ENCODE assay signal across 18 cellular contexts in genomic region chr17:32671891-32672290, GRCh38.
DNase-seq lines count a peak whose midpoint lies in the region; ATAC-seq and TF ChIP-seq lines count a peak whose summit lies in the region.
"Had no signal": no experiment of that assay in that cellular context is flagged by ENCODE, and none has a peak within 500 bp of the region (broad histone marks: within the 10 kb centered on the region; RNA-seq: fewer than 3 reads in every experiment).

No MANE protein-coding gene starts in this region.

- intact Hi-C loops in colonic mucosa (cut with DNase I) (no loop called here), transverse colon (cut with DNase I; ENCODE audit: low total_unique reads) (no loop called here)

- no peak for TF ChIP-seq POLR2A in transverse colon (IDR thresholded peaks at IDR 0.05)

- H3K36me3 ChIP-seq in colonic mucosa: no peaks in the 10 kb centered on the region
- H3K36me3 ChIP-seq in transverse colon: peaks cover 0 to 1% (median 0%) of the 10 kb centered on the region in 4 donors
- H3K36me3 ChIP-seq: gastroesophageal sphincter, neutrophil, WERI-Rb-1 had no signal

- no peaks in the 10 kb centered on the region for H3K4me1 ChIP-seq in colonic mucosa
- peaks cover 0 to 5% (median 0%) of the 10 kb centered on the region in 4 donors for H3K4me1 ChIP-seq in transverse colon
- H3K4me1 ChIP-seq in foreskin keratinocyte: no peaks in the 10 kb centered on the region
- H3K4me1 ChIP-seq: gastroesophageal sphincter had no signal

- DNase-seq in NCI-H1105 treated with DMSO at 0.1 percent for 48 hours (lab: John Stamatoyannopoulos, UW): peak; percentile 10
- no peak for DNase-seq in NCI-H1105 (lab: John Stamatoyannopoulos, UW)
- DNase-seq in colonic mucosa: peak; percentile 39
- peak; percentile 59 for DNase-seq in left lobe of liver (ENCODE audit: low spot score)
- peak; percentile 22 for DNase-seq in transverse colon
- no peak for DNase-seq in foreskin keratinocyte
- DNase-seq in activated CD4-positive, CD25-positive, alpha-beta regulatory T cell (lab: John Stamatoyannopoulos, UW): no peak
- DNase-seq: 8988T; CD4-positive, CD25-positive, alpha-beta regulatory T cell; effector memory CD4-positive, alpha-beta T cell; GOT3; NCI-H226; stimulated activated naive CD4-positive, alpha-beta T cell; WERI-Rb-1 had no signal

- ATAC-seq in left lobe of liver: peak; percentile 67
- ATAC-seq in HG02970 (IDR thresholded peaks at IDR 0.05; ENCODE audit: low FRiP score, unreplicated experiment): no peak
- ATAC-seq in foreskin keratinocyte: no peak
- ATAC-seq: gastroesophageal sphincter had no signal

- H3K27ac ChIP-seq in colonic mucosa (no peak overlapping the region), transverse colon (no peak overlapping the region), foreskin keratinocyte (no peak overlapping the region)
- H3K27ac ChIP-seq: gastroesophageal sphincter, neutrophil, skin epidermis, WERI-Rb-1 had no signal

- H3K27me3 ChIP-seq in colonic mucosa: no peaks in the 10 kb centered on the region
- no peaks in the 10 kb centered on the region for H3K27me3 ChIP-seq in transverse colon
- no peaks in the 10 kb centered on the region for H3K27me3 ChIP-seq in foreskin keratinocyte
- H3K27me3 ChIP-seq: gastroesophageal sphincter had no signal

- no peak for TF ChIP-seq EP300 in transverse colon (IDR thresholded peaks at IDR 0.05; ENCODE audit: low read depth)

- H3K9ac ChIP-seq in colonic mucosa (ENCODE audit: low read depth in 2 of 2, low read length in 2 of 2): no peak overlapping the region

- H3K4me3 ChIP-seq in colonic mucosa (no peak overlapping the region), transverse colon (no peak overlapping the region)
- H3K4me3 ChIP-seq: gastroesophageal sphincter, skin epidermis had no signal

- H3K9me3 ChIP-seq in colonic mucosa (no peaks in the 10 kb centered on the region), transverse colon (no peaks in the 10 kb centered on the region)
- H3K9me3 ChIP-seq: gastroesophageal sphincter, neutrophil had no signal

- 80 to 93% methylated on average over 1 of the region's 1 CpG for WGBS in transverse colon (ENCODE audit: low coverage in 1 of 2), 2 donors

- in situ Hi-C loops in transverse colon (cut with MboI; ENCODE audit: low pct_ligation_motif_present in 1 of 4, low pct_unique_long_range_greater_than_20kb in 1 of 4, low sequenced_read_pairs in 3 of 4): loop anchor here in 3 of 4 donors (25.0 kb wide), 2 partner anchors 90 to 240 kb away; no protein-coding TSS in a partner anchor

- no peak for TF ChIP-seq CTCF in colonic mucosa (IDR thresholded peaks at IDR 0.05)
- TF ChIP-seq CTCF in transverse colon (IDR thresholded peaks at IDR 0.05): no peak
- no peak for TF ChIP-seq CTCF in foreskin keratinocyte (conservative IDR thresholded peaks at IDR 0.05)

Comparison
In these comparisons a context has a peak if more than half of its experiments do, and no peak if none do; other contexts are left out.
1. DNase-seq: peak in NCI-H1105 treated with DMSO at 0.1 percent for 48 hours (single experiment), colonic mucosa (single experiment), left lobe of liver (single experiment) and transverse colon (single experiment); none in NCI-H1105 (single experiment), foreskin keratinocyte (0 of 2) and activated CD4-positive, CD25-positive, alpha-beta regulatory T cell (0 of 4).